13 cellular contexts compared by ENCODE assay signal in the genomic region with DNA sequence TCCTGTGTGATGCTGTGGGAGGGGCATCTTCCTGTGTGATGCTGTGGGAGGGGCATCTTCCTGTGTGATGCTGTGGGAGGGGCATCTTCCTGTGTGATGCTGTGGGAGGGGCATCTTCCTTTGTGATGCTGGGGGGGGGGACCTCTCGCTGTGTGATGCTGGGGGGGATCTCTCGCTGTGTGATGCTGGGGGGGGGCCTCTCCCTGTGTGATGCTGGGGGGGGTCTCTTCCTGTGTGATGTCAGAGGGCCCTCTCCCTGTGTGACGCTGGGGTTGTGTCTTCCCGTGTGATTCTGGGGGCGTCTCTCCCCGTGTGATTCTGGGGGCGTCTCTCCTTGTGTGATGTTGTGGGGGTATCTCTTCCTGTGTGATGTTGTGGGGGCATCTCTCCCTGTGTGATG. TPM values are rescaled to one million over a fixed set of nuclear protein-coding genes. Genes with fewer than 3 reads are reported as not detected.
DNase-seq lines count a peak whose midpoint lies in the region; ATAC-seq lines count a peak whose summit lies in the region.
"Had no signal": no experiment of that assay in that cellular context is flagged by ENCODE, and none has a peak within 500 bp of the region (broad histone marks: within the 10 kb centered on the region; RNA-seq: fewer than 3 reads in every experiment).

No MANE protein-coding gene starts in this region.

- no peaks in the 10 kb centered on the region for H3K27me3 Mint-ChIP-seq in activated naive CD4-positive, alpha-beta T cell treated with anti-CD3 and anti-CD28 coated beads for 36 hours (ENCODE audit: low read depth)
- no peaks in the 10 kb centered on the region for H3K27me3 Mint-ChIP-seq in activated T-helper 17 cell treated with anti-CD3 and anti-CD28 coated beads, Interleukin-2, amount 50 U/mL, for 72 hours
- H3K27me3 Mint-ChIP-seq in natural killer cell treated with Interleukin-12 subunit alpha and Interleukin-12 subunit beta and Interleukin-15 and Interleukin-18, amount 100 ng/mL, for 72 hours = no peaks in the 10 kb centered on the region

- peak; percentile 60 for DNase-seq in activated naive CD4-positive, alpha-beta T cell treated with anti-CD3 and anti-CD28 coated beads for 36 hours
- no peak for DNase-seq in activated naive CD4-positive, alpha-beta T cell treated with Interleukin-2 at 50 U/mL for 16 hours
- DNase-seq in NCI-H69 (lab: John Stamatoyannopoulos, UW) (peak; percentile 30), NCI-H82 treated with DMSO at 0.1 percent for 48 hours (lab: John Stamatoyannopoulos, UW; ENCODE audit: unreplicated experiment) (no peak), GOT3 (lab: John Stamatoyannopoulos, UW) (no peak)
- DNase-seq in natural killer cell treated with Interleukin-12 subunit alpha and Interleukin-12 subunit beta and Interleukin-15 and Interleukin-18, amount 100 ng/mL, for 72 hours (ENCODE audit: low spot score) = peak; percentile 15
- DNase-seq: foreskin keratinocyte, KG1, NCI-H187, transverse colon had no signal

- CTCF ChIA-PET in activated naive CD4-positive, alpha-beta T cell treated with anti-CD3 and anti-CD28 coated beads for 36 hours (lab: Charles Lee) = no interaction called here

- no peaks in the 10 kb centered on the region for H3K9me3 Mint-ChIP-seq in activated naive CD4-positive, alpha-beta T cell treated with anti-CD3 and anti-CD28 coated beads for 36 hours
- H3K9me3 Mint-ChIP-seq in activated T-helper 17 cell treated with anti-CD3 and anti-CD28 coated beads, Interleukin-2, amount 50 U/mL, for 72 hours = no peaks in the 10 kb centered on the region
- H3K9me3 Mint-ChIP-seq in natural killer cell treated with Interleukin-12 subunit alpha and Interleukin-12 subunit beta and Interleukin-15 and Interleukin-18, amount 100 ng/mL, for 72 hours = no peaks in the 10 kb centered on the region
- H3K9me3 Mint-ChIP-seq: neural crest cell had no signal

- ATAC-seq in activated T-helper 17 cell treated with anti-CD3 and anti-CD28 coated beads, Interleukin-2, amount 50 U/mL, for 72 hours (replicated peaks) = no peak
- ATAC-seq in natural killer cell treated with Interleukin-12 subunit alpha and Interleukin-12 subunit beta and Interleukin-15 and Interleukin-18, amount 100 ng/mL, for 72 hours = no peak
- ATAC-seq in HG03439 (IDR thresholded peaks at IDR 0.05; ENCODE audit: unreplicated experiment) = no peak
- ATAC-seq: foreskin keratinocyte had no signal

- H3K4me3 Mint-ChIP-seq in activated naive CD4-positive, alpha-beta T cell treated with anti-CD3 and anti-CD28 coated beads for 36 hours = peak overlapping the region; percentile 25
- peak overlapping the region; percentile 39 for H3K4me3 Mint-ChIP-seq in activated T-helper 17 cell treated with anti-CD3 and anti-CD28 coated beads, Interleukin-2, amount 50 U/mL, for 72 hours
- H3K4me3 Mint-ChIP-seq in natural killer cell treated with Interleukin-12 subunit alpha and Interleukin-12 subunit beta and Interleukin-15 and Interleukin-18, amount 100 ng/mL, for 72 hours = peak overlapping the region; percentile 63
- H3K4me3 Mint-ChIP-seq: neural crest cell had no signal

- no peaks in the 10 kb centered on the region for H3K36me3 Mint-ChIP-seq in activated naive CD4-positive, alpha-beta T cell treated with anti-CD3 and anti-CD28 coated beads for 36 hours (ENCODE audit: low read depth)
- no peaks in the 10 kb centered on the region for H3K36me3 Mint-ChIP-seq in activated T-helper 17 cell treated with anti-CD3 and anti-CD28 coated beads, Interleukin-2, amount 50 U/mL, for 72 hours (ENCODE audit: low read depth)
- H3K36me3 Mint-ChIP-seq in natural killer cell treated with Interleukin-12 subunit alpha and Interleukin-12 subunit beta and Interleukin-15 and Interleukin-18, amount 100 ng/mL, for 72 hours = peaks cover 6% of the 10 kb centered on the region

- H3K27ac Mint-ChIP-seq in activated naive CD4-positive, alpha-beta T cell treated with anti-CD3 and anti-CD28 coated beads for 36 hours = peak overlapping the region; percentile 84
- peak overlapping the region; percentile 24 for H3K27ac Mint-ChIP-seq in activated T-helper 17 cell treated with anti-CD3 and anti-CD28 coated beads, Interleukin-2, amount 50 U/mL, for 72 hours
- peak overlapping the region; percentile 56 to 82 for H3K27ac Mint-ChIP-seq in natural killer cell treated with Interleukin-12 subunit alpha and Interleukin-12 subunit beta and Interleukin-15 and Interleukin-18, amount 100 ng/mL, for 72 hours

- H3K4me1 Mint-ChIP-seq in activated naive CD4-positive, alpha-beta T cell treated with anti-CD3 and anti-CD28 coated beads for 36 hours (ENCODE audit: low read depth) = peaks cover 30% of the 10 kb centered on the region
- peaks cover 9% of the 10 kb centered on the region for H3K4me1 Mint-ChIP-seq in activated T-helper 17 cell treated with anti-CD3 and anti-CD28 coated beads, Interleukin-2, amount 50 U/mL, for 72 hours
- H3K4me1 Mint-ChIP-seq in natural killer cell treated with Interleukin-12 subunit alpha and Interleukin-12 subunit beta and Interleukin-15 and Interleukin-18, amount 100 ng/mL, for 72 hours (ENCODE audit: low read depth in 2 of 2) = peaks cover 16 to 20% of the 10 kb centered on the region in 2 donors

- intact Hi-C loops in activated naive CD4-positive, alpha-beta T cell treated with anti-CD3 and anti-CD28 coated beads for 36 hours (cut with micrococcal nuclease) = loop anchor here (1.0 to 5.0 kb wide), 4 partner anchors 16 to 378 kb away; partner anchors contain the start of genes INPP5A and LRRC27

RNA-seq across cellular contexts. Expression of gene DPYSL4, which starts 27.9 kb away (rescaled TPM):
- total RNA-seq in activated naive CD4-positive, alpha-beta T cell treated with anti-CD3 and anti-CD28 coated beads for 36 hours = 10 to 100 TPM; 10.8 to 14.1 TPM
- 10 to 100 TPM; 14.3 to 23.5 TPM for total RNA-seq in activated T-helper 17 cell treated with anti-CD3 and anti-CD28 coated beads, Interleukin-2, amount 50 U/mL, for 72 hours
- total RNA-seq in natural killer cell treated with Interleukin-12 subunit alpha and Interleukin-12 subunit beta and Interleukin-15 and Interleukin-18, amount 100 ng/mL, for 72 hours = 10 to 100 TPM in 1 of 2 donors, 1 to 10 TPM in 1; 6.5 to 19.2 TPM

Comparison
In these comparisons a context has a peak if more than half of its experiments do, and no peak if none do; other contexts are left out.
1. DNase-seq: peak in activated naive CD4-positive, alpha-beta T cell treated with anti-CD3 and anti-CD28 coated beads for 36 hours (single experiment), NCI-H69 (single experiment) and natural killer cell treated with Interleukin-12 subunit alpha and Interleukin-12 subunit beta and Interleukin-15 and Interleukin-18, amount 100 ng/mL, for 72 hours (single experiment); none in activated naive CD4-positive, alpha-beta T cell treated with Interleukin-2 at 50 U/mL for 16 hours (single experiment), NCI-H82 treated with DMSO at 0.1 percent for 48 hours (single experiment) and GOT3 (single experiment).
2. H3K27ac Mint-ChIP-seq: peak in every context shown above with its lines; median percentile 84 in activated naive CD4-positive, alpha-beta T cell treated with anti-CD3 and anti-CD28 coated beads for 36 hours; 69 in natural killer cell treated with Interleukin-12 subunit alpha and Interleukin-12 subunit beta and Interleukin-15 and Interleukin-18, amount 100 ng/mL, for 72 hours; 24 in activated T-helper 17 cell treated with anti-CD3 and anti-CD28 coated beads, Interleukin-2, amount 50 U/mL, for 72 hours.
3. Peak in every context shown above with its lines, with median percentiles within 50 percentile points of each other: H3K4me3 Mint-ChIP-seq.